ENCODE assay signal across 1 cellular context in genomic region chr6:66897576-66897975, GRCh38.
TF ChIP-seq lines count a peak whose summit lies in the region.

No MANE protein-coding gene starts in this region.

TF ChIP-seq in IMR-90, 13 proteins besides CTCF, POLR2A, EP300 and RAD21 (continued from another document):
- no peak for TF ChIP-seq ELK1 (IDR thresholded peaks at IDR 0.05; ENCODE audit: borderline replicate concordance, low read depth, low read length)
TF ChIP-seq in IMR-90: peak in this region for 0.
